In genomic region chr11:45270946-45271345, GRCh38 we compare ENCODE assay signal across 24 cellular contexts. TPM values are rescaled to one million over a fixed set of nuclear protein-coding genes. Genes with fewer than 3 reads are reported as not detected.
"Had no signal": no experiment of that assay in that cellular context is flagged by ENCODE, and none has a peak within 500 bp of the region (broad histone marks: within the 10 kb centered on the region; RNA-seq: fewer than 3 reads in every experiment).

No MANE protein-coding gene starts in this region.

- H3K4me2 ChIP-seq: SK-N-SH had no signal

- H3K9me3 ChIP-seq: MG63, SK-N-SH had no signal

- H3K4me1 ChIP-seq: SJCRH30 had no signal

- H3K27ac ChIP-seq: SJCRH30, VCaP had no signal

- DNase-seq: activated CD4-positive, alpha-beta memory T cell treated with anti-CD3 and anti-CD28 coated beads for 36 hours; activated CD4-positive, alpha-beta T cell treated with anti-CD3 and anti-CD28 coated beads, Interleukin-2, amount 10 ng/mL, durations not matched to agents 7 days and 5 days; activated CD4-positive, CD25-positive, alpha-beta regulatory T cell; activated CD8-positive, alpha-beta memory T cell treated with anti-CD3 and anti-CD28 coated beads for 24 hours; activated effector memory CD4-positive, alpha-beta T cell treated with anti-CD3 and anti-CD28 coated beads, Interleukin-2, amount 50 U/mL, for 16 hours; activated naive CD4-positive, alpha-beta T cell treated with anti-CD3 and anti-CD28 coated beads for 36 hours; activated T-cell treated with anti-CD3 and anti-CD28 coated beads, Interleukin-2, amount 50 U/mL, for 4 hours; amygdala; MG63; MV-4-11; NCI-H1092 treated with DMSO at 0.1 percent for 48 hours; NCI-H1417 treated with DMSO at 0.1 percent for 48 hours; NCI-H187; NCI-H2081; NCI-H446; NCI-H524; RPMI8226; SJCRH30; SK-N-SH; T-helper 1 cell had no signal

- ATAC-seq: activated T-cell treated with anti-CD3 and anti-CD28 coated beads, Interleukin-2, amount 50 U/mL, for 4 hours; Right ventricle myocardium inferior had no signal

- H3K36me3 ChIP-seq: MG63, SJCRH30 had no signal

- H3K9ac ChIP-seq: SK-N-SH had no signal

- H3K4me3 ChIP-seq: MG63, SJCRH30 had no signal

RNA-seq across cellular contexts. Expression of gene SYT13, which starts 15.2 kb away (rescaled TPM):
- total RNA-seq: activated CD4-positive, alpha-beta memory T cell treated with anti-CD3 and anti-CD28 coated beads for 36 hours; activated CD4-positive, alpha-beta T cell treated with anti-CD3 and anti-CD28 coated beads, Interleukin-2, amount 10 ng/mL, durations not matched to agents 7 days and 5 days; activated naive CD4-positive, alpha-beta T cell treated with anti-CD3 and anti-CD28 coated beads for 36 hours; OCI-LY7; SJCRH30; T-helper 2 cell treated with Interferon-gamma antibody and Interleukin-4, amounts not matched to agents 100 ng/mL and 5 ng/mL, for 36 hours had no signal
- polyA plus RNA-seq: SK-N-SH had no signal
